22 cellular contexts compared by ENCODE assay signal in genomic region chr21:41521489-41522027, GRCh38. TPM values are rescaled to one million over a fixed set of nuclear protein-coding genes. Genes with fewer than 3 reads are reported as not detected.
DNase-seq lines count a peak whose midpoint lies in the region; ATAC-seq, FAIRE-seq and TF ChIP-seq lines count a peak whose summit lies in the region.
"Had no signal": no experiment of that assay in that cellular context is flagged by ENCODE, and none has a peak within 500 bp of the region (broad histone marks: within the 10 kb centered on the region; RNA-seq: fewer than 3 reads in every experiment).

No MANE protein-coding gene starts in this region.

- no peak for TF ChIP-seq CTCF in C4-2B (conservative IDR thresholded peaks at IDR 0.05)
- no peak for TF ChIP-seq CTCF in HEK293 (tag by site-specific recombination; IDR thresholded peaks at IDR 0.05)
- TF ChIP-seq CTCF in VCaP (conservative IDR thresholded peaks at IDR 0.05) = no peak
- TF ChIP-seq CTCF in lower lobe of right lung (IDR thresholded peaks at IDR 0.05) = no peak
- no peak for TF ChIP-seq CTCF in osteoblast (IDR thresholded peaks at IDR 0.05; ENCODE audit: extremely low read depth, low read depth, low read length)

- no peaks in the 10 kb centered on the region for H3K79me2 ChIP-seq in osteoblast (ENCODE audit: insufficient read depth, low read length)

- H3K36me3 ChIP-seq in HEK293 (ENCODE audit: control insufficient read depth in 2 of 2, insufficient read depth in 1 of 2, low read length in 2 of 2) = no peaks in the 10 kb centered on the region
- no peaks in the 10 kb centered on the region for H3K36me3 ChIP-seq in lower lobe of right lung
- H3K36me3 ChIP-seq in small intestine (ENCODE audit: control insufficient read depth in 2 of 2, insufficient read depth in 2 of 2, low read length in 2 of 2) = no peaks in the 10 kb centered on the region
- H3K36me3 ChIP-seq in osteoblast (ENCODE audit: insufficient read depth, low read length) = no peaks in the 10 kb centered on the region
- H3K36me3 ChIP-seq: BLaER1, SJCRH30 had no signal

- intact Hi-C loops in lower lobe of right lung (cut with DNase I) = no loop called here

- 44 to 75% (median 59%) methylated on average over 4 of the region's 4 CpGs for WGBS in small intestine, 3 donors

- no peak overlapping the region for H3K4me3 ChIP-seq in HEK293 (ENCODE audit: low read depth, low read length)
- no peak overlapping the region for H3K4me3 ChIP-seq in lower lobe of right lung
- no peak overlapping the region for H3K4me3 ChIP-seq in small intestine (ENCODE audit: low read depth in 1 of 2, low read length in 2 of 2)
- no peak overlapping the region for H3K4me3 ChIP-seq in osteoblast (ENCODE audit: insufficient read depth, low read length)
- H3K4me3 ChIP-seq: BLaER1, SJCRH30 had no signal

- no peak for FAIRE-seq in small intestine (lab: Jason Lieb, UNC)
- FAIRE-seq: G401.6 had no signal

- ATAC-seq in lower lobe of right lung = peak; percentile 32 to 47
- ATAC-seq in GM18870 (IDR thresholded peaks at IDR 0.05; ENCODE audit: unreplicated experiment) = no peak

- CTCF ChIA-PET in HEK293 (lab: Yijun Ruan, JAX) = no interaction called here

- no peak overlapping the region for H3K4me2 ChIP-seq in osteoblast (ENCODE audit: insufficient read depth, low read length)
- H3K4me2 ChIP-seq: BLaER1 had no signal

- H3K27ac ChIP-seq in C4-2B (peak overlapping the region; percentile 96), HEK293 (ENCODE audit: extremely low read depth, low read depth, low read length) (no peak overlapping the region), VCaP (peak overlapping the region; percentile 98), lower lobe of right lung (no peak overlapping the region), small intestine (ENCODE audit: low read depth in 1 of 2, low read length in 1 of 2) (no peak overlapping the region), osteoblast (ENCODE audit: low read depth, low read length) (no peak overlapping the region)
- H3K27ac ChIP-seq: BLaER1, SJCRH30 had no signal

- H3K4me1 ChIP-seq in HEK293 (ENCODE audit: control insufficient read depth, insufficient read depth, low read length) = peaks cover 6% of the 10 kb centered on the region
- no peaks in the 10 kb centered on the region for H3K4me1 ChIP-seq in lower lobe of right lung
- no peaks in the 10 kb centered on the region for H3K4me1 ChIP-seq in small intestine (ENCODE audit: control insufficient read depth in 2 of 2, insufficient read depth in 1 of 2, low read depth in 1 of 2, low read length in 1 of 2)
- H3K4me1 ChIP-seq in osteoblast (ENCODE audit: insufficient read depth, low read length) = no peaks in the 10 kb centered on the region
- H3K4me1 ChIP-seq: BLaER1 had no signal

- no peaks in the 10 kb centered on the region; the same call in 1 of the 2 replicates for H3K9me3 ChIP-seq in HEK293 (ENCODE audit: control insufficient read depth, insufficient read depth, low read depth, low read length)
- no peaks in the 10 kb centered on the region for H3K9me3 ChIP-seq in lower lobe of right lung
- H3K9me3 ChIP-seq in small intestine (ENCODE audit: control insufficient read depth, low read depth) = no peaks in the 10 kb centered on the region
- H3K9me3 ChIP-seq in osteoblast (ENCODE audit: low read depth, low read length) = no peaks in the 10 kb centered on the region
- H3K9me3 ChIP-seq: BLaER1, SJCRH30 had no signal

- POLR2A ChIA-PET in HEK293 (lab: Yijun Ruan, JAX) = no interaction called here

- H3K27me3 ChIP-seq in lower lobe of right lung (ENCODE audit: low read depth) (no peaks in the 10 kb centered on the region), small intestine (ENCODE audit: control insufficient read depth in 2 of 2, insufficient read depth in 2 of 2, low read length in 2 of 2) (no peaks in the 10 kb centered on the region), osteoblast (ENCODE audit: insufficient read depth, low read length) (no peaks in the 10 kb centered on the region)
- H3K27me3 ChIP-seq: BLaER1, SJCRH30 had no signal

- no peak overlapping the region for H2AFZ ChIP-seq in osteoblast (ENCODE audit: low read length)

- H4K20me1 ChIP-seq in osteoblast (ENCODE audit: insufficient read depth, low read length) = no peaks in the 10 kb centered on the region
- H4K20me1 ChIP-seq: BLaER1 had no signal

- DNase-seq in lower lobe of right lung = no peak
- no peak for DNase-seq in activated gamma-delta T cell (lab: John Stamatoyannopoulos, UW)
- DNase-seq in small intestine = no peak
- no peak for DNase-seq in osteoblast (ENCODE audit: insufficient read length, low spot score, missing footprints)
- DNase-seq: H7, Kasumi-1, MM.1S, NCI-H1092 treated with DMSO at 0.1 percent for 48 hours, NCI-H146, NCI-H2029 treated with DMSO at 0.1 percent for 48 hours, NCI-H2227 treated with DMSO at 0.1 percent for 48 hours, NCI-H524, NCI-H82, SJCRH30 had no signal

TF ChIP-seq in HEK293, 187 proteins besides CTCF, POLR2A, EP300 and RAD21:
- TF ChIP-seq ZBTB21 (tag by site-specific recombination; IDR thresholded peaks at IDR 0.05) (no peak), PRDM10 (tag by site-specific recombination; IDR thresholded peaks at IDR 0.05) (0 out of 2 replicates have a peak, but pooled peaks have one; percentile 14)

RNA-seq across cellular contexts. Expression of gene TMPRSS2, which starts 13.6 kb away (rescaled TPM):
- 87.7 TPM for total RNA-seq in lower lobe of right lung
- 100 to 1,000 TPM; 108 to 167 (median 135) TPM for polyA plus RNA-seq in small intestine
- total RNA-seq in osteoblast = under 0.01 TPM in 1 of 2 replicates, not detected in the other
- total RNA-seq: A673, SJCRH30 had no signal
- polyA plus RNA-seq: IgD-negative memory B cell had no signal

Comparison
In these comparisons a context has a peak if more than half of its experiments do, and no peak if none do; other contexts are left out.
1. H3K27ac ChIP-seq: peak in C4-2B (single experiment) and VCaP (single experiment); none in HEK293 (single experiment), lower lobe of right lung (single experiment), small intestine (0 of 2) and osteoblast (single experiment).
2. RNA of gene TMPRSS2, which starts 13.6 kb away (total RNA-seq): 87.7 TPM in lower lobe of right lung (single experiment); under 0.01 TPM in osteoblast; every median in the first group is over 10 times any median in the second.